Comparison of ENCODE assay signal across 27 cellular contexts in the genomic region with DNA sequence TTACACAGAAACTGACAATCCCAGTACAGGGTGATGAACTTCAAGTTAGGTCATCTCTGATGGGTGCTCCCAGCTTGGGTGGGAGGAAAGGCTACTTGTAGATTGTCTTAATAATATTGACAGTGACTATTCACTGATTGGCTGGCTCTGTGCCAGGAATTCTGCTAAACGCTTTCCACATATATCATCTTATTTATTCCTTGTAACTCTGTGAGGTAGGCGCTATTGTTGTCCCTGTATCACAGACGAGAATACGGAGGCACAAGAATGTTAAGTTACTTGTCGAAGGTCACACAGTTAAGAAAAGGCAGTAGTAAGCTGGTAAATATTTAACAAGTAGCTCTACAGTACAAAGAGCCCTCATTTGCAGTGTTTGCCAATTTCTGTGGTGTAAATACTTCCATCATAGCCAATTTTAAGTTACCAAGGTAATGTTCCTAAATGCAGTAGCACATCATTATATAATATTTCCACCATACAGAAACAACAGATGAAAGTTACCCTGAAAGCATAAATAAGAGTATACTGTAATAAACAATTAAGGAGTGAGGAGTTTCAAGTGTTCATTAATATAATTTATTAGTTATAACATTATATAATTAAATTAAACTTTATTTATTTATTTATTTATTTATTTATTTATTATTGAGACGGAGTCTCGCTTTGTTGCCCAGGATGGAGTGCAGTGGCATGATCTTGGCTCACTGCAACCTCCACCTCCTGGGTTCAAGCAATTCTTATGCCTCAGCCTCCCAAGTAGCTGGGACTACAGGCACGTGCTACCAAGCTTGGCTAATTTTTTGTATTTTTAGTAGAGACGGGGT. TPM values are rescaled to one million over a fixed set of nuclear protein-coding genes. Genes with fewer than 3 reads are reported as not detected.
DNase-seq lines count a peak whose midpoint lies in the region; ATAC-seq and TF ChIP-seq lines count a peak whose summit lies in the region.
"Had no signal": no experiment of that assay in that cellular context is flagged by ENCODE, and none has a peak within 500 bp of the region (broad histone marks: within the 10 kb centered on the region; RNA-seq: fewer than 3 reads in every experiment).

No MANE protein-coding gene starts in this region.

- peak overlapping the region; percentile 94 for H3K18ac ChIP-seq in IMR-90 (ENCODE audit: low read depth, low read length)

- peak overlapping the region; percentile 99 for H2BK120ac ChIP-seq in IMR-90 (ENCODE audit: low read depth, low read length)

- H3K27me3 ChIP-seq in IMR-90 (ENCODE audit: control insufficient read depth, insufficient read depth, low read length) (no peaks in the 10 kb centered on the region), tibial nerve (no peaks in the 10 kb centered on the region)
- H3K27me3 ChIP-seq: BLaER1, testis had no signal

- H2AFZ ChIP-seq in IMR-90 (replicated peaks; ENCODE audit: low read length, poor library complexity) = no peak overlapping the region
- H2AFZ ChIP-seq: parathyroid adenoma had no signal

- H3K4me3 ChIP-seq in IMR-90 (ENCODE audit: insufficient read depth, low read depth, low read length) (no peak overlapping the region), tibial nerve (no peak overlapping the region)
- H3K4me3 ChIP-seq: BLaER1, lung, testis had no signal

- H4K20me1 ChIP-seq in IMR-90 (ENCODE audit: insufficient read depth, low read length) = no peaks in the 10 kb centered on the region
- H4K20me1 ChIP-seq: BLaER1 had no signal

- H4K91ac ChIP-seq in IMR-90 (ENCODE audit: insufficient read depth, low read depth, low read length) = peak overlapping the region; percentile 78; the same call in 1 of the 2 replicates

- intact Hi-C loops in IMR-90 (cut with micrococcal nuclease) = loop anchor here (2.0 kb wide), 1 partner anchor 129 kb away; no protein-coding TSS in a partner anchor

- 0 out of 2 replicates have a peak overlapping the region, but pooled peaks have one; percentile 36 for H3K23ac ChIP-seq in IMR-90 (ENCODE audit: low read depth, low read length)

- peak overlapping the region; percentile 81; the same call in 1 of the 2 replicates for H2AK5ac ChIP-seq in IMR-90 (ENCODE audit: low read depth, low read length)

- no peak for TF ChIP-seq CTCF in IMR-90 (conservative IDR thresholded peaks at IDR 0.05; ENCODE audit: low read depth, low read length)
- TF ChIP-seq CTCF in chondrocyte (IDR thresholded peaks at IDR 0.05) = no peak
- TF ChIP-seq CTCF in mesothelial cell of epicardium (IDR thresholded peaks at IDR 0.05; ENCODE audit: unreplicated experiment) = no peak
- TF ChIP-seq CTCF in tibial nerve (IDR thresholded peaks at IDR 0.05) = no peak

- H3K9me3 Mint-ChIP-seq in chondrocyte (ENCODE audit: low read depth) = peaks cover 4% of the 10 kb centered on the region
- H3K9me3 Mint-ChIP-seq in mesothelial cell of epicardium = peaks cover 13% of the 10 kb centered on the region
- no peaks in the 10 kb centered on the region for H3K9me3 Mint-ChIP-seq in activated naive CD8-positive, alpha-beta T cell treated with anti-CD3 and anti-CD28 coated beads, Interleukin-2, amount 50 U/mL, for 24 hours
- H3K9me3 Mint-ChIP-seq: activated naive CD8-positive, alpha-beta T cell treated with anti-CD3 and anti-CD28 coated beads, Interleukin-2, amount 10 ng/mL, durations not matched to agents 7 days and 5 days had no signal

- peak overlapping the region; percentile 86 for H4K5ac ChIP-seq in IMR-90 (ENCODE audit: low read depth, low read length)

- TF ChIP-seq POLR2A in IMR-90 (IDR thresholded peaks at IDR 0.05; ENCODE audit: low read depth, low read length) (no peak), tibial nerve (IDR thresholded peaks at IDR 0.05) (no peak)

- CTCF ChIA-PET in IMR-90 (lab: Yijun Ruan, JAX) = no interaction called here

- H3K4me1 ChIP-seq in IMR-90 (ENCODE audit: control insufficient read depth, insufficient read depth, low read length) = peaks cover 9% of the 10 kb centered on the region
- peaks cover 0 to 23% (median 0%) of the 10 kb centered on the region in 4 donors for H3K4me1 ChIP-seq in tibial nerve
- H3K4me1 ChIP-seq: parathyroid adenoma had no signal

- dilution Hi-C loops in IMR-90 (cut with HindIII; ENCODE audit: low sequenced_read_pairs, unreplicated experiment) = no loop called here

- ATAC-seq in IMR-90 (ENCODE audit: low read depth) (no peak), GM21576 (IDR thresholded peaks at IDR 0.05; ENCODE audit: unreplicated experiment) (no peak)
- ATAC-seq in activated naive CD8-positive, alpha-beta T cell treated with anti-CD3 and anti-CD28 coated beads, Interleukin-2, amount 50 U/mL, for 24 hours = no peak
- ATAC-seq: activated CD4-positive, alpha-beta T cell treated with anti-CD3 and anti-CD28 coated beads for 36 hours; right cardiac atrium; Right ventricle myocardium inferior had no signal

- peak overlapping the region; percentile 82 for H3K14ac ChIP-seq in IMR-90 (replicated peaks; ENCODE audit: low read depth, low read length)

- H3K4me1 Mint-ChIP-seq in chondrocyte (ENCODE audit: low read depth) = peaks cover 45% of the 10 kb centered on the region
- peaks cover 36% of the 10 kb centered on the region for H3K4me1 Mint-ChIP-seq in mesothelial cell of epicardium
- H3K4me1 Mint-ChIP-seq in activated naive CD8-positive, alpha-beta T cell treated with anti-CD3 and anti-CD28 coated beads, Interleukin-2, amount 50 U/mL, for 24 hours = no peaks in the 10 kb centered on the region
- H3K4me1 Mint-ChIP-seq: activated CD4-positive, alpha-beta T cell treated with anti-CD3 and anti-CD28 coated beads for 36 hours; activated naive CD8-positive, alpha-beta T cell treated with anti-CD3 and anti-CD28 coated beads, Interleukin-2, amount 10 ng/mL, durations not matched to agents 7 days and 5 days had no signal

- peak overlapping the region; percentile 18 to 87; a peak in 3 of 4 replicates for H4K8ac ChIP-seq in IMR-90 (ENCODE audit: low read depth in 2 of 2, low read length in 2 of 2)

- H3K9me3 ChIP-seq in IMR-90 (ENCODE audit: control insufficient read depth, insufficient read depth, low read length) = no peaks in the 10 kb centered on the region
- no peaks in the 10 kb centered on the region for H3K9me3 ChIP-seq in tibial nerve
- H3K9me3 ChIP-seq: BLaER1, testis had no signal

- peaks cover 3% of the 10 kb centered on the region; the same call in 1 of the 2 replicates for H3K9me1 ChIP-seq in IMR-90 (ENCODE audit: insufficient read depth, low read length)

- in situ Hi-C loops in IMR-90 (cut with MboI; ENCODE audit: low sequenced_read_pairs) = no loop called here

- WGBS in IMR-90 (ENCODE audit: extremely low coverage in 2 of 2, insufficient read length in 1 of 2), 2 experiments = 100% methylated on average over 1 of the region's 9 CpGs; no CpG with 5 or more reads in 1 of the 2 experiments
- 73 to 79% methylated on average over 9 of the region's 9 CpGs for WGBS in tibial nerve, 2 donors

- DNase-seq in IMR-90 = no peak
- no peak for DNase-seq in chondrocyte (ENCODE audit: low spot score)
- DNase-seq in mesothelial cell of epicardium (ENCODE audit: low spot score in 2 of 2, unreplicated experiment in 2 of 2) = no peak
- DNase-seq in tibial nerve (ENCODE audit: low spot score in 2 of 2) = no peak
- no peak for DNase-seq in NCI-H2227 treated with DMSO at 0.1 percent for 48 hours (lab: John Stamatoyannopoulos, UW)
- no peak for DNase-seq in activated naive CD8-positive, alpha-beta T cell treated with anti-CD3 and anti-CD28 coated beads, Interleukin-2, amount 50 U/mL, for 24 hours
- no peak for DNase-seq in activated CD4-positive, alpha-beta T cell treated with anti-CD3 and anti-CD28 coated beads for 4 hours
- DNase-seq: activated CD4-positive, alpha-beta T cell treated with anti-CD3 and anti-CD28 coated beads for 36 hours; activated effector memory CD4-positive, alpha-beta T cell treated with Interleukin-2 at 50 U/mL for 16 hours; activated naive CD8-positive, alpha-beta T cell treated with anti-CD3 and anti-CD28 coated beads, Interleukin-2, amount 10 ng/mL, durations not matched to agents 7 days and 5 days; activated T-cell treated with anti-CD3 and anti-CD28 coated beads for 4 hours; DND-41; head of caudate nucleus; Kasumi-1; MV-4-11; NCI-H146; NCI-H446 treated with DMSO at 0.1 percent for 48 hours; right cardiac atrium; stimulated activated naive CD4-positive, alpha-beta T cell; T-helper 2 cell; testis had no signal

- no peak overlapping the region for H2AK9ac ChIP-seq in IMR-90 (replicated peaks; ENCODE audit: low read depth, low read length, poor library complexity)

- H3K36me3 Mint-ChIP-seq in chondrocyte (ENCODE audit: low read depth) = peaks cover 2% of the 10 kb centered on the region
- peaks cover 10% of the 10 kb centered on the region for H3K36me3 Mint-ChIP-seq in mesothelial cell of epicardium
- no peaks in the 10 kb centered on the region for H3K36me3 Mint-ChIP-seq in activated naive CD8-positive, alpha-beta T cell treated with anti-CD3 and anti-CD28 coated beads, Interleukin-2, amount 50 U/mL, for 24 hours (ENCODE audit: low read depth)
- H3K36me3 Mint-ChIP-seq: activated naive CD8-positive, alpha-beta T cell treated with anti-CD3 and anti-CD28 coated beads, Interleukin-2, amount 10 ng/mL, durations not matched to agents 7 days and 5 days had no signal

- peak overlapping the region; percentile 91 for H2BK20ac ChIP-seq in IMR-90 (ENCODE audit: low read depth, low read length)

- H2BK5ac ChIP-seq in IMR-90 (ENCODE audit: low read depth, low read length, poor library complexity, severe bottlenecking) = peak overlapping the region; percentile 90

- no peaks in the 10 kb centered on the region for H3K79me1 ChIP-seq in IMR-90 (ENCODE audit: low read depth in 1 of 2, low read length in 2 of 2)

- H3K36me3 ChIP-seq in IMR-90 (ENCODE audit: control insufficient read depth, insufficient read depth, low read length) = no peaks in the 10 kb centered on the region
- no peaks in the 10 kb centered on the region for H3K36me3 ChIP-seq in tibial nerve
- H3K36me3 ChIP-seq: BLaER1 had no signal

- H3K27me3 Mint-ChIP-seq in chondrocyte (ENCODE audit: low read depth) = no peaks in the 10 kb centered on the region
- no peaks in the 10 kb centered on the region for H3K27me3 Mint-ChIP-seq in mesothelial cell of epicardium (ENCODE audit: low read depth)
- peaks cover 3% of the 10 kb centered on the region for H3K27me3 Mint-ChIP-seq in activated naive CD8-positive, alpha-beta T cell treated with anti-CD3 and anti-CD28 coated beads, Interleukin-2, amount 50 U/mL, for 24 hours

- no peak overlapping the region; the same call in 1 of the 2 replicates for H3K56ac ChIP-seq in IMR-90 (ENCODE audit: extremely low read depth, insufficient read depth, low read length)

- TF ChIP-seq EP300 in tibial nerve (IDR thresholded peaks at IDR 0.05) = no peak

- H3K4ac ChIP-seq in IMR-90 (ENCODE audit: low read depth, low read length) = peak overlapping the region; percentile 93

- H3K27ac Mint-ChIP-seq in chondrocyte (ENCODE audit: unreplicated experiment) (peak overlapping the region; percentile 99), mesothelial cell of epicardium (peak overlapping the region; percentile 99)
- no peak overlapping the region for H3K27ac Mint-ChIP-seq in activated naive CD8-positive, alpha-beta T cell treated with anti-CD3 and anti-CD28 coated beads, Interleukin-2, amount 50 U/mL, for 24 hours
- H3K27ac Mint-ChIP-seq: activated CD4-positive, alpha-beta T cell treated with anti-CD3 and anti-CD28 coated beads for 36 hours; activated naive CD8-positive, alpha-beta T cell treated with anti-CD3 and anti-CD28 coated beads, Interleukin-2, amount 10 ng/mL, durations not matched to agents 7 days and 5 days had no signal

- H3K27ac ChIP-seq in IMR-90 (ENCODE audit: insufficient read depth, low read length) (peak overlapping the region; percentile 60; the same call in 1 of the 2 replicates), tibial nerve (peak overlapping the region; percentile 14 to 82 (median 51))
- H3K27ac ChIP-seq: BLaER1, parathyroid adenoma, testis had no signal

- peak overlapping the region; percentile 86; the same call in 1 of the 3 replicates for H2BK15ac ChIP-seq in IMR-90 (ENCODE audit: low read depth, low read length)

- no TSS peak for BruUV-seq in IMR-90 (replicated peaks; lab: Mats Ljungman, UMichigan)

- no peak for TF ChIP-seq RAD21 in IMR-90 (IDR thresholded peaks at IDR 0.05; ENCODE audit: low read length)

- H3K4me3 Mint-ChIP-seq in chondrocyte (ENCODE audit: unreplicated experiment) (no peak overlapping the region), mesothelial cell of epicardium (no peak overlapping the region)
- no peak overlapping the region for H3K4me3 Mint-ChIP-seq in activated naive CD8-positive, alpha-beta T cell treated with anti-CD3 and anti-CD28 coated beads, Interleukin-2, amount 50 U/mL, for 24 hours
- H3K4me3 Mint-ChIP-seq: activated CD4-positive, alpha-beta T cell treated with anti-CD3 and anti-CD28 coated beads for 36 hours; activated naive CD8-positive, alpha-beta T cell treated with anti-CD3 and anti-CD28 coated beads, Interleukin-2, amount 10 ng/mL, durations not matched to agents 7 days and 5 days; neural crest cell had no signal

- no peak overlapping the region for H3K9ac ChIP-seq in IMR-90 (ENCODE audit: low read depth, low read length)
- H3K9ac ChIP-seq: BLaER1, parathyroid adenoma had no signal

- H3K4me2 ChIP-seq in IMR-90 (ENCODE audit: low read depth, low read length) = no peak overlapping the region
- H3K4me2 ChIP-seq: BLaER1 had no signal

- POLR2A ChIA-PET in IMR-90 (lab: Charles Lee; ENCODE audit: unreplicated experiment) = no interaction called here

RNA-seq across cellular contexts. Expression of a gene that starts 11.5 kb away (rescaled TPM):
- 98.8 and 108 TPM in 2 replicates for total RNA-seq in IMR-90 (2012; rRNA removed)
- 173 and 179 TPM in 2 replicates for polyA plus RNA-seq in IMR-90 (2012; rRNA removed)
- 114 and 148 TPM in 2 replicates for polyA plus RNA-seq in IMR-90 (2012; cell fraction: cytosol; rRNA removed)
- 70.7 and 131 TPM in 2 replicates for polyA plus RNA-seq in IMR-90 (2012; cell fraction: nucleus; rRNA removed; ENCODE audit: low replicate concordance)
- total RNA-seq in chondrocyte = 51.1 to 126 TPM (median 126 TPM) in 3 replicates
- total RNA-seq in mesothelial cell of epicardium = 65.9 to 68.2 TPM (median 67.2 TPM) in 3 replicates
- 1,000 to 10,000 TPM in 1 of 4 donors, 100 to 1,000 TPM in 3; 300 to 1,106 (median 939) TPM for total RNA-seq in tibial nerve
- total RNA-seq: activated CD4-positive, alpha-beta T cell treated with anti-CD3 and anti-CD28 coated beads for 36 hours had no signal
